Comparison of ENCODE assay signal across 1 cellular context in genomic region chr12:57111046-57111698, GRCh38.
A peak's percentile ranks its signal among the peaks of the same experiment; 100 is the strongest.
TF ChIP-seq lines count a peak whose summit lies in the region.

STAT6 (minus strand) TSS chr12:57111362; CDS start chr12:57108278, 3,084 bp downstream.

TF ChIP-seq in K562, 482 proteins besides CTCF, POLR2A, EP300 and RAD21 (continued from another document and continues in another):
- TF ChIP-seq NR0B1 (IDR thresholded peaks at IDR 0.05; ENCODE audit: partially characterized antibody) (no peak), PCBP2 (IDR thresholded peaks at IDR 0.05; ENCODE audit: low read depth, low read length, poor library complexity, severe bottlenecking) (no peak), NKRF (IDR thresholded peaks at IDR 0.05; ENCODE audit: borderline replicate concordance) (peak; percentile 69; the same call in 1 of the 2 replicates), PATZ1 (CRISPR knock-in tag; IDR thresholded peaks at IDR 0.05; ENCODE audit: borderline replicate concordance) (no peak), ZNF444 (CRISPR knock-in tag; IDR thresholded peaks at IDR 0.05) (no peak), MBD2 (IDR thresholded peaks at IDR 0.05; ENCODE audit: borderline replicate concordance, low read depth) (no peak), IFI16 (CRISPR knock-in tag; IDR thresholded peaks at IDR 0.05) (no peak), ZNF780A (CRISPR knock-in tag; IDR thresholded peaks at IDR 0.05) (no peak), CCNT2 (IDR thresholded peaks at IDR 0.05; ENCODE audit: borderline replicate concordance, extremely low read depth, insufficient read length, low read depth, low read length) (no peak), TRIM25 (IDR thresholded peaks at IDR 0.05; ENCODE audit: borderline replicate concordance) (peak; percentile 44; the same call in 1 of the 2 replicates), SRSF9 (IDR thresholded peaks at IDR 0.05; ENCODE audit: borderline replicate concordance, low read depth, low read length) (no peak), ZFP36 (IDR thresholded peaks at IDR 0.05; ENCODE audit: low read depth, low read length, partially characterized antibody) (no peak), HSF4 (CRISPR knock-in tag; IDR thresholded peaks at IDR 0.05; ENCODE audit: borderline replicate concordance) (no peak), RNF219 (CRISPR knock-in tag; IDR thresholded peaks at IDR 0.05) (no peak), ZNF561 (CRISPR knock-in tag; conservative IDR thresholded peaks at IDR 0.05) (no peak), HNRNPLL (IDR thresholded peaks at IDR 0.05; ENCODE audit: low read depth, low read length, poor library complexity, severe bottlenecking) (no peak), SIN3A (IDR thresholded peaks at IDR 0.05; ENCODE audit: borderline replicate concordance in 2 of 2, control insufficient read depth in 1 of 2, low read depth in 2 of 2, low read length in 2 of 2) (no peak), MTA1 (IDR thresholded peaks at IDR 0.05; ENCODE audit: borderline replicate concordance) (no peak), HOXB6 (CRISPR knock-in tag; IDR thresholded peaks at IDR 0.05; ENCODE audit: borderline replicate concordance) (no peak), CREB3 (tag; conservative IDR thresholded peaks at IDR 0.05; ENCODE audit: low read depth) (no peak), KDM1A (IDR thresholded peaks at IDR 0.05) (no peak; a peak in 1 of 4 replicates), FOXP1 (CRISPR knock-in tag; IDR thresholded peaks at IDR 0.05) (peak; percentile 45; the same call in 1 of the 2 replicates), MYBL2 (IDR thresholded peaks at IDR 0.05; ENCODE audit: low read depth) (no peak), MYBL2 (CRISPR knock-in tag; IDR thresholded peaks at IDR 0.05; ENCODE audit: borderline replicate concordance) (no peak), C11orf30 (IDR thresholded peaks at IDR 0.05; ENCODE audit: low read depth) (no peak), CAMTA2 (CRISPR knock-in tag; conservative IDR thresholded peaks at IDR 0.05) (no peak), PCBP1 (IDR thresholded peaks at IDR 0.05; ENCODE audit: low read depth, low read length, poor library complexity, severe bottlenecking) (no peak), SAFB2 (IDR thresholded peaks at IDR 0.05; ENCODE audit: borderline replicate concordance, low read depth, low read length, severe bottlenecking) (no peak), NFRKB (IDR thresholded peaks at IDR 0.05; ENCODE audit: low read depth) (peak; percentile 84), RUNX1 (IDR thresholded peaks at IDR 0.05; ENCODE audit: low read depth) (0 out of 2 replicates have a peak, but pooled peaks have one; percentile 32), NFYB (IDR thresholded peaks at IDR 0.05; ENCODE audit: extremely low read depth, insufficient read length) (no peak), ZNF586 (CRISPR knock-in tag; conservative IDR thresholded peaks at IDR 0.05) (no peak), BRD4 (IDR thresholded peaks at IDR 0.05) (no peak; the same call in 1 of the 2 replicates), ESRRA (IDR thresholded peaks at IDR 0.05; ENCODE audit: borderline replicate concordance, low read depth) (no peak), GTF2A2 (tag; IDR thresholded peaks at IDR 0.05) (no peak), TOE1 (IDR thresholded peaks at IDR 0.05; ENCODE audit: borderline replicate concordance) (no peak; the same call in 1 of the 2 replicates), TOE1 (CRISPR knock-in tag; IDR thresholded peaks at IDR 0.05; ENCODE audit: borderline replicate concordance, low read depth) (no peak), NR2C1 (IDR thresholded peaks at IDR 0.05) (no peak), NR2C1 (tag; IDR thresholded peaks at IDR 0.05) (no peak), TBP (optimal IDR thresholded peaks at IDR 0.05; ENCODE audit: low read depth, low read length) (no peak), ZNF695 (CRISPR knock-in tag; IDR thresholded peaks at IDR 0.05) (no peak), MAFK (IDR thresholded peaks at IDR 0.05; ENCODE audit: low read length) (no peak), ZNF609 (CRISPR knock-in tag; IDR thresholded peaks at IDR 0.05; ENCODE audit: borderline replicate concordance) (no peak), HDAC2 (IDR thresholded peaks at IDR 0.05) (peak; percentile 12; the same call in 1 of the 2 replicates), E2F8 (IDR thresholded peaks at IDR 0.05; ENCODE audit: low read depth, partially characterized antibody) (peak; percentile 44), ZNF766 (CRISPR knock-in tag; conservative IDR thresholded peaks at IDR 0.05) (no peak)
